Comparison of ENCODE assay signal across 26 cellular contexts in genomic region chr9:107367727-107368502, GRCh38.
A peak's percentile ranks its signal among the peaks of the same experiment; 100 is the strongest.
DNase-seq lines count a peak whose midpoint lies in the region; ATAC-seq lines count a peak whose summit lies in the region.
"Had no signal": no experiment of that assay in that cellular context is flagged by ENCODE, and none has a peak within 500 bp of the region (broad histone marks: within the 10 kb centered on the region; RNA-seq: fewer than 3 reads in every experiment).

No MANE protein-coding gene starts in this region.

- H3K4me3 Mint-ChIP-seq in activated T-helper 1 cell treated with anti-CD3 and anti-CD28 coated beads, Interleukin-12 subunit alpha, Interleukin-12 subunit beta, Interleukin-2, Interleukin-4 antibody, amounts not matched to agents 30 ng/mL and 10 ng/mL and 1 ng/mL, durations not matched to agents 14 hours and 24 hours and 36 hours, result no peak overlapping the region
- H3K4me3 Mint-ChIP-seq in stimulated activated naive CD8-positive, alpha-beta T cell treated with anti-CD3 and anti-CD28 coated beads, Interleukin-15, amount 100 ng/mL, for 72 hours, result no peak overlapping the region
- H3K4me3 Mint-ChIP-seq: activated CD4-positive, alpha-beta T cell treated with anti-CD3 and anti-CD28 coated beads for 36 hours; activated naive CD4-positive, alpha-beta T cell treated with anti-CD3 and anti-CD28 coated beads for 36 hours; stimulated activated naive CD8-positive, alpha-beta T cell treated with anti-CD3 and anti-CD28 coated beads, Interleukin-15, Interleukin-2, amounts not matched to agents 100 ng/mL and 50 ng/mL, for 24 hours; T-helper 1 cell treated with Interleukin-12 subunit alpha and Interleukin-12 subunit beta and Interleukin-4 antibody, amounts not matched to agents 30 μg/mL and 1 μg/mL, for 36 hours had no signal

- H3K27ac ChIP-seq in BLaER1, result no peak overlapping the region
- H3K27ac ChIP-seq: esophagus squamous epithelium, left lung, prostate gland, spleen, tibial artery had no signal

- DNase-seq in adipocyte (ENCODE audit: low read depth), result peak; percentile 38
- peak; percentile 45 for DNase-seq in mesenteric fat pad (ENCODE audit: low spot score)
- DNase-seq in activated T-helper 1 cell treated with anti-CD3 and anti-CD28 coated beads, Interleukin-12 subunit alpha, Interleukin-12 subunit beta, Interleukin-2, Interleukin-4 antibody, amounts not matched to agents 30 ng/mL and 10 ng/mL and 1 ng/mL, durations not matched to agents 14 hours and 24 hours and 36 hours (ENCODE audit: low spot score), result no peak
- no peak for DNase-seq in stimulated activated naive CD8-positive, alpha-beta T cell treated with anti-CD3 and anti-CD28 coated beads, Interleukin-15, amount 100 ng/mL, for 72 hours
- DNase-seq in activated CD8-positive, alpha-beta memory T cell treated with anti-CD3 and anti-CD28 coated beads, Interleukin-2, amount 50 U/mL, for 48 hours, result no peak
- DNase-seq in GDM1 (lab: John Stamatoyannopoulos, UW), result no peak
- DNase-seq: activated CD4-positive, alpha-beta T cell treated with anti-CD3 and anti-CD28 coated beads for 36 hours; activated CD8-positive, alpha-beta memory T cell treated with anti-CD3 and anti-CD28 coated beads for 24 hours; activated naive CD4-positive, alpha-beta T cell treated with anti-CD3 and anti-CD28 coated beads for 36 hours; activated T-cell treated with anti-CD3 and anti-CD28 coated beads, Interleukin-2, amount 50 U/mL, for 48 hours; aorta; esophagus squamous epithelium; left lung; MM.1S; NCI-H1436; NCI-H510A treated with DMSO at 0.1 percent for 48 hours; NK-92 treated with Interleukin-12 subunit alpha and Interleukin-12 subunit beta, amount 100 ng/mL, for 24 hours; spleen; stimulated activated CD4-positive, alpha-beta T cell treated with anti-CD3 and anti-CD28 coated beads, Interleukin-4, amount 100 ng/mL, for 24 hours; tibial artery had no signal

- H3K36me3 ChIP-seq in BLaER1, result no peaks in the 10 kb centered on the region
- no peaks in the 10 kb centered on the region for H3K36me3 ChIP-seq in adipocyte (ENCODE audit: control insufficient read depth, insufficient read depth, low read length, severe bottlenecking)
- H3K36me3 ChIP-seq: esophagus squamous epithelium, left lung, prostate gland, spleen, tibial artery had no signal

- no peaks in the 10 kb centered on the region for H4K20me1 ChIP-seq in BLaER1

- no peak overlapping the region for H3K4me3 ChIP-seq in BLaER1
- no peak overlapping the region for H3K4me3 ChIP-seq in adipocyte (ENCODE audit: low read length)
- H3K4me3 ChIP-seq: esophagus squamous epithelium, K562, left lung, prostate gland, spleen, tibial artery had no signal

- peak overlapping the region; percentile 20 for H3K4me2 ChIP-seq in BLaER1

- H3K27me3 Mint-ChIP-seq in activated T-helper 1 cell treated with anti-CD3 and anti-CD28 coated beads, Interleukin-12 subunit alpha, Interleukin-12 subunit beta, Interleukin-2, Interleukin-4 antibody, amounts not matched to agents 30 ng/mL and 10 ng/mL and 1 ng/mL, durations not matched to agents 14 hours and 24 hours and 36 hours (ENCODE audit: insufficient read depth), result no peaks in the 10 kb centered on the region
- peaks cover 28% of the 10 kb centered on the region for H3K27me3 Mint-ChIP-seq in stimulated activated naive CD8-positive, alpha-beta T cell treated with anti-CD3 and anti-CD28 coated beads, Interleukin-15, amount 100 ng/mL, for 72 hours

- H3K4me1 ChIP-seq in BLaER1 (peaks cover 7% of the 10 kb centered on the region), adipocyte (ENCODE audit: control insufficient read depth, insufficient read depth, low read length) (no peaks in the 10 kb centered on the region)
- H3K4me1 ChIP-seq: esophagus squamous epithelium, left lung, prostate gland, spleen, tibial artery had no signal

- no peaks in the 10 kb centered on the region for H3K36me3 Mint-ChIP-seq in activated T-helper 1 cell treated with anti-CD3 and anti-CD28 coated beads, Interleukin-12 subunit alpha, Interleukin-12 subunit beta, Interleukin-2, Interleukin-4 antibody, amounts not matched to agents 30 ng/mL and 10 ng/mL and 1 ng/mL, durations not matched to agents 14 hours and 24 hours and 36 hours (ENCODE audit: low read depth)

- H3K9me3 Mint-ChIP-seq in activated T-helper 1 cell treated with anti-CD3 and anti-CD28 coated beads, Interleukin-12 subunit alpha, Interleukin-12 subunit beta, Interleukin-2, Interleukin-4 antibody, amounts not matched to agents 30 ng/mL and 10 ng/mL and 1 ng/mL, durations not matched to agents 14 hours and 24 hours and 36 hours, result no peaks in the 10 kb centered on the region
- no peaks in the 10 kb centered on the region for H3K9me3 Mint-ChIP-seq in stimulated activated naive CD8-positive, alpha-beta T cell treated with anti-CD3 and anti-CD28 coated beads, Interleukin-15, amount 100 ng/mL, for 72 hours
- H3K9me3 Mint-ChIP-seq: activated naive CD4-positive, alpha-beta T cell treated with anti-CD3 and anti-CD28 coated beads for 36 hours; stimulated activated naive CD8-positive, alpha-beta T cell treated with anti-CD3 and anti-CD28 coated beads, Interleukin-15, Interleukin-2, amounts not matched to agents 100 ng/mL and 50 ng/mL, for 24 hours; T-helper 1 cell treated with Interleukin-12 subunit alpha and Interleukin-12 subunit beta and Interleukin-4 antibody, amounts not matched to agents 30 μg/mL and 1 μg/mL, for 36 hours had no signal

- intact Hi-C loops in activated T-helper 1 cell treated with anti-CD3 and anti-CD28 coated beads, Interleukin-12 subunit alpha, Interleukin-12 subunit beta, Interleukin-2, Interleukin-4 antibody, amounts not matched to agents 30 ng/mL and 10 ng/mL and 1 ng/mL, durations not matched to agents 14 hours and 24 hours and 36 hours (cut with micrococcal nuclease), result no loop called here

- no peak overlapping the region for H3K9ac ChIP-seq in BLaER1
- no peak overlapping the region for H3K9ac ChIP-seq in adipocyte (ENCODE audit: low read length)

- H3K27ac Mint-ChIP-seq in activated T-helper 1 cell treated with anti-CD3 and anti-CD28 coated beads, Interleukin-12 subunit alpha, Interleukin-12 subunit beta, Interleukin-2, Interleukin-4 antibody, amounts not matched to agents 30 ng/mL and 10 ng/mL and 1 ng/mL, durations not matched to agents 14 hours and 24 hours and 36 hours, result no peak overlapping the region
- no peak overlapping the region for H3K27ac Mint-ChIP-seq in stimulated activated naive CD8-positive, alpha-beta T cell treated with anti-CD3 and anti-CD28 coated beads, Interleukin-15, amount 100 ng/mL, for 72 hours
- H3K27ac Mint-ChIP-seq: activated CD4-positive, alpha-beta T cell treated with anti-CD3 and anti-CD28 coated beads for 36 hours; activated naive CD4-positive, alpha-beta T cell treated with anti-CD3 and anti-CD28 coated beads for 36 hours; stimulated activated naive CD8-positive, alpha-beta T cell treated with anti-CD3 and anti-CD28 coated beads, Interleukin-15, Interleukin-2, amounts not matched to agents 100 ng/mL and 50 ng/mL, for 24 hours; T-helper 1 cell treated with Interleukin-12 subunit alpha and Interleukin-12 subunit beta and Interleukin-4 antibody, amounts not matched to agents 30 μg/mL and 1 μg/mL, for 36 hours had no signal

- no peaks in the 10 kb centered on the region for H3K9me3 ChIP-seq in BLaER1
- no peaks in the 10 kb centered on the region for H3K9me3 ChIP-seq in adipocyte (ENCODE audit: control insufficient read depth, low read length)
- H3K9me3 ChIP-seq: esophagus squamous epithelium, left lung, prostate gland, spleen, tibial artery had no signal

- H3K4me1 Mint-ChIP-seq in activated T-helper 1 cell treated with anti-CD3 and anti-CD28 coated beads, Interleukin-12 subunit alpha, Interleukin-12 subunit beta, Interleukin-2, Interleukin-4 antibody, amounts not matched to agents 30 ng/mL and 10 ng/mL and 1 ng/mL, durations not matched to agents 14 hours and 24 hours and 36 hours (ENCODE audit: low read depth), result no peaks in the 10 kb centered on the region
- H3K4me1 Mint-ChIP-seq in stimulated activated naive CD8-positive, alpha-beta T cell treated with anti-CD3 and anti-CD28 coated beads, Interleukin-15, amount 100 ng/mL, for 72 hours, result no peaks in the 10 kb centered on the region
- H3K4me1 Mint-ChIP-seq: activated CD4-positive, alpha-beta T cell treated with anti-CD3 and anti-CD28 coated beads for 36 hours had no signal

- peak; percentile 36 for ATAC-seq in esophagus mucosa
- no peak for ATAC-seq in stimulated activated naive CD8-positive, alpha-beta T cell treated with anti-CD3 and anti-CD28 coated beads, Interleukin-15, amount 100 ng/mL, for 72 hours
- ATAC-seq: activated CD4-positive, alpha-beta T cell treated with anti-CD3 and anti-CD28 coated beads for 36 hours; K562; left lung had no signal

- no peaks in the 10 kb centered on the region for H3K27me3 ChIP-seq in BLaER1
- H3K27me3 ChIP-seq in adipocyte (replicated peaks; ENCODE audit: control insufficient read depth, insufficient read depth, low read length), result peaks cover 9% of the 10 kb centered on the region
- H3K27me3 ChIP-seq: esophagus squamous epithelium, left lung had no signal

Comparison
In these comparisons a context has a peak if more than half of its experiments do, and no peak if none do; other contexts are left out.
1. DNase-seq: peak in adipocyte (single experiment) and mesenteric fat pad (single experiment); none in activated T-helper 1 cell treated with anti-CD3 and anti-CD28 coated beads, Interleukin-12 subunit alpha, Interleukin-12 subunit beta, Interleukin-2, Interleukin-4 antibody, amounts not matched to agents 30 ng/mL and 10 ng/mL and 1 ng/mL, durations not matched to agents 14 hours and 24 hours and 36 hours (single experiment), stimulated activated naive CD8-positive, alpha-beta T cell treated with anti-CD3 and anti-CD28 coated beads, Interleukin-15, amount 100 ng/mL, for 72 hours (0 of 2), activated CD8-positive, alpha-beta memory T cell treated with anti-CD3 and anti-CD28 coated beads, Interleukin-2, amount 50 U/mL, for 48 hours (single experiment) and GDM1 (single experiment).